ENCODE assay signal across 10 cellular contexts in the genomic region with DNA sequence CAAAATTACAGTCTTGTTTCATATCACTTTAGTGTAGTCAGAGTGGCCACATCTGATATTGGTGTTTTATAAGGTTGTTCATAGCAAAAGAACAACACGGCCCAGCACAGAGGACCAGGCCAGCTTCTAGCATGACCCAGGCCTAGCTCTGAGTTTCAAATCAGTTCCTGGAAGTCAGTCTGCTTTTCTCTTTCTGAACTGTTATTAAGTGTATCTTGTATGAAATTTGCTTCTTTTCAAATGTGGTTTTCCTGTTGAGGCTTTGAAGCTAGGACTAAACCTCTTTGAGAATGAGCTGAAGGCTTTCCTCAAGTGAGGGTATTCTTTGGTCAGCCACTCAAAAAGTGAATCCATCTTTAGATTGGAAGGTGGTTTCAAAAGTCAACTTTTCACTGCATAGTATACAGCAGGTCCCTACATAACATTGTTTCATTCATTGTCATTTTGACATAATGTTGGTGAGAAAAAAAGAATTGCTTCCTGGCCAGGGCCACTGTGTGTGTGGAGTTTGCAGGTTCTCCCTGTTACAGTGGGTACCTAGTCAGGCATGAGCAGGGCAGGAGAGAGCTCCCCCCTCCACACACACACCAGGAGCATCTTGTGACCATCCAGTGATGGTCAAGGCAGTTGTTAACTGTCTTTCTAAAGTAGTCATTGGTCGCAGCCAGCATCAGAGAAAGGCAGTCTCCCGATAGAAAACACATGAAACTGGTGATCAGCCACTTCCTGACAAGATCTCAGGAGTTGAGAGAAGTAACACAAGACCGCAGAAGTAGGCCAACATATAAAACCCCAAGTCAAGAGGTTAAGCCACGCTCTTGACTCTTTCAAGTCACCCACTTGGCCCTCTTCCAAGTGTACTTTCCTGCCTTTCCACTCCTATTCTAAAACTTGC. TPM values are rescaled to one million over a fixed set of nuclear protein-coding genes. Genes with fewer than 3 reads are reported as not detected.
DNase-seq lines count a peak whose midpoint lies in the region; ATAC-seq, FAIRE-seq and TF ChIP-seq lines count a peak whose summit lies in the region.
"Had no signal": no experiment of that assay in that cellular context is flagged by ENCODE, and none has a peak within 500 bp of the region (broad histone marks: within the 10 kb centered on the region; RNA-seq: fewer than 3 reads in every experiment).

No MANE protein-coding gene starts in this region.

- ATAC-seq in HG02885 (IDR thresholded peaks at IDR 0.05; ENCODE audit: poor library complexity, unreplicated experiment) (peak; percentile 40), esophagus mucosa (peak; percentile 32), GM21786 (IDR thresholded peaks at IDR 0.05; ENCODE audit: unreplicated experiment) (no peak)

- no peak for TF ChIP-seq POLR2A in GM12892 (IDR thresholded peaks at IDR 0.05; ENCODE audit: low read depth, low read length)

- DNase-seq in DMS79 treated with DMSO at 0.1 percent for 48 hours (lab: John Stamatoyannopoulos, UW) (peak; percentile 94), T-helper 9 cell (peak; percentile 14), midbrain (lab: John Stamatoyannopoulos, UW) (no peak), GOT3 (lab: John Stamatoyannopoulos, UW) (no peak), GM12892 (ENCODE audit: insufficient read length) (no peak)
- DNase-seq: SHP77 had no signal

- no peak for FAIRE-seq in GM12892 (lab: Jason Lieb, UNC)
- FAIRE-seq: endometrium had no signal

RNA-seq across cellular contexts. Expression of gene ACAA2, which starts 6.7 kb away (rescaled TPM):
- total RNA-seq in esophagus mucosa, result 27.6 TPM
- polyA plus RNA-seq in GM12892 (2012; ENCODE audit: missing spikeins), result 60.1 TPM

Comparison
In these comparisons a context has a peak if more than half of its experiments do, and no peak if none do; other contexts are left out.
1. DNase-seq: peak in DMS79 treated with DMSO at 0.1 percent for 48 hours (single experiment) and T-helper 9 cell (single experiment); none in midbrain (single experiment), GOT3 (single experiment) and GM12892 (single experiment).